Comparison of ENCODE assay signal across 30 cellular contexts in the genomic region with DNA sequence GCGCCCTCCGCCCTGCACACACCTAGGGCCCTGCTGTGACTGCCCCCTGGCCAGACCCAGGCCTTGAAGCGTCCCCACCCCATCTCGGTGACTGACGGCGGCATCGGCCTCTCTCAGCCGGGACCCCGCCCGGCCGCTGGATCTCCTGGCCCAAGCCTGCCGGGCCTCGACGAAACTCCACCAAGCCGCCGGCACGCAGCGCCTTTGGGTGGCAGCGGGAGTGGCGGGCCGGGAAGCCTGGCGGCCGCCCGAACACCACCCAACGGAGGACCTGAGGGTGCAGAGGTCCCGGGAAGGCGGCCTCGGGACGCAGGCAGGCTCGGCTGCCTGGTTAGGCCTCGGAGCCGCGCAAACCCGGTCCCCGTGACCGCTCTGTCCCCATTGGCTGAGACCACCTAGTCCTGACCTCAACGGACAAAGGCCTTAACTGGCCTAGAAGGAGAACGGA. TPM values are rescaled to one million over a fixed set of nuclear protein-coding genes. Genes with fewer than 3 reads are reported as not detected.
"Had no signal": no experiment of that assay in that cellular context is flagged by ENCODE, and none has a peak within 500 bp of the region (broad histone marks: within the 10 kb centered on the region; RNA-seq: fewer than 3 reads in every experiment).

No MANE protein-coding gene starts in this region.

- H3K9ac ChIP-seq: neural progenitor cell had no signal

- H3K27ac ChIP-seq: breast epithelium, dorsolateral prefrontal cortex, epithelial cell of prostate, heart right ventricle, left ventricle myocardium inferior, neural progenitor cell, pancreas, right lobe of liver, SK-N-MC, thoracic aorta had no signal

- DNase-seq: activated CD4-positive, alpha-beta T cell treated with anti-CD3 and anti-CD28 coated beads, Interleukin-2, amount 10 ng/mL, durations not matched to agents 7 days and 5 days; activated CD8-positive, alpha-beta memory T cell treated with anti-CD3 and anti-CD28 coated beads, Interleukin-2, amount 10 ng/mL, durations not matched to agents 7 days and 5 days; activated CD8-positive, alpha-beta T cell treated with anti-CD3 and anti-CD28 coated beads for 36 hours; activated gamma-delta T cell; activated T-cell treated with anti-CD3 and anti-CD28 coated beads for 4 hours; dorsolateral prefrontal cortex; heart right ventricle; immature natural killer cell; kidney glomerular epithelial cell; left ventricle myocardium inferior; naive thymus-derived CD8-positive, alpha-beta T cell; pancreas; right lobe of liver; stimulated activated CD4-positive, alpha-beta T cell treated with anti-CD3 and anti-CD28 coated beads, Interleukin-2, amount 100 ng/mL, for 48 hours; stimulated activated naive CD4-positive, alpha-beta T cell; SW 1271; T-helper 17 cell had no signal

- H3K36me3 ChIP-seq: breast epithelium, heart right ventricle, left ventricle myocardium inferior, neural progenitor cell, pancreas, right lobe of liver, thoracic aorta had no signal

- H2AFZ ChIP-seq: neural progenitor cell had no signal

- H3K4me1 ChIP-seq: breast epithelium, heart right ventricle, left ventricle myocardium inferior, neural progenitor cell, right lobe of liver had no signal

- ATAC-seq: activated CD8-positive, alpha-beta memory T cell treated with anti-CD3 and anti-CD28 coated beads, Interleukin-2, amount 10 ng/mL, durations not matched to agents 7 days and 5 days; activated CD8-positive, alpha-beta T cell treated with anti-CD3 and anti-CD28 coated beads for 36 hours; heart right ventricle; naive thymus-derived CD8-positive, alpha-beta T cell; pancreas; T-helper 17 cell had no signal

- FAIRE-seq: colon, pancreas, urothelium cell line had no signal

- H3K27me3 ChIP-seq: neural progenitor cell, pancreas, right lobe of liver had no signal

- H3K4me3 ChIP-seq: breast epithelium, heart right ventricle, left ventricle myocardium inferior, neural progenitor cell, pancreas, right lobe of liver, SK-N-MC, smooth muscle cell, thoracic aorta had no signal

- H3K9me3 ChIP-seq: breast epithelium, heart right ventricle, left ventricle myocardium inferior, pancreas, right lobe of liver, thoracic aorta had no signal

- H3K4me2 ChIP-seq: neural progenitor cell, smooth muscle cell had no signal

RNA-seq across cellular contexts. Expression of a gene that starts 58.0 kb away (rescaled TPM):
- total RNA-seq: activated CD4-positive, alpha-beta T cell treated with anti-CD3 and anti-CD28 coated beads, Interleukin-2, amount 10 ng/mL, durations not matched to agents 7 days and 5 days; activated CD8-positive, alpha-beta memory T cell treated with anti-CD3 and anti-CD28 coated beads, Interleukin-2, amount 10 ng/mL, durations not matched to agents 7 days and 5 days; activated CD8-positive, alpha-beta T cell treated with anti-CD3 and anti-CD28 coated beads for 36 hours; breast epithelium; dorsolateral prefrontal cortex; fibroblast of villous mesenchyme; heart right ventricle; left ventricle myocardium inferior; lung microvascular endothelial cell; mesothelial cell of epicardium; naive thymus-derived CD8-positive, alpha-beta T cell; pancreas; pulmonary artery endothelial cell; right lobe of liver; smooth muscle cell; T-helper 17 cell; thoracic aorta had no signal
- polyA plus RNA-seq: adipose tissue; heart right ventricle; immature natural killer cell; naive thymus-derived CD8-positive, alpha-beta T cell; pancreas; smooth muscle cell had no signal
